ENCODE assay signal across 26 cellular contexts in the genomic region with DNA sequence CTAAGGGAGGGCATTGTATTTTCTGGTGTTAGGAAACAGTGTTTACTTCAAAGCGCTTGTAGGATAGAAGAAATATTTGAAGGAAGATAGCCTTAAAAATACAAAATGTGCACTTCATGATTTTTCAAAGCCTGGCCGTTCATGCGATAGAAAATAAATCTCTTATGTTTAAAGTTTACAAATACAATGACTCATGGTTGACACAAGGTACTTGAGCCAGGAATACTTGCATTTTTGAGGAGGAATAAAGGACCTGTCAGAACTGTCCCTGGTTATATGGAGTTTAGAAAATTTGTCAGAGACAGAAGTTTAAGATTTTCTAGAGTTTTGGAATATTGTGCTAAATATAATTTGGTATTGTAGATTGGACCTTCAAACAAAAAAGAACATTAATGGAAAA.
"Had no signal": no experiment of that assay in that cellular context is flagged by ENCODE, and none has a peak within 500 bp of the region (broad histone marks: within the 10 kb centered on the region; RNA-seq: fewer than 3 reads in every experiment).

No MANE protein-coding gene starts in this region.

- H3K9me3 ChIP-seq: ascending aorta, Peyer's patch had no signal

- H3K36me3 ChIP-seq: ascending aorta, brain microvascular endothelial cell, Peyer's patch had no signal

- ATAC-seq: activated CD8-positive, alpha-beta memory T cell treated with anti-CD3 and anti-CD28 coated beads, Interleukin-2, amount 10 ng/mL, durations not matched to agents 7 days and 5 days; activated naive CD4-positive, alpha-beta T cell treated with anti-CD3 and anti-CD28 coated beads, Interleukin-2, amount 50 U/mL, for 72 hours; activated naive CD8-positive, alpha-beta T cell treated with anti-CD3 and anti-CD28 coated beads, Interleukin-2, amount 50 U/mL, for 24 hours; activated T-cell treated with anti-CD3 and anti-CD28 coated beads, Interleukin-2, amount 50 U/mL, for 4 hours had no signal

- H3K27ac ChIP-seq: ascending aorta, brain microvascular endothelial cell, Peyer's patch had no signal

- H3K27me3 ChIP-seq: ascending aorta, brain microvascular endothelial cell, Peyer's patch had no signal

- H3K4me1 ChIP-seq: ascending aorta, Peyer's patch had no signal

- DNase-seq: activated B cell treated with CpG ODN at 0.5 μM for 24 hours; activated CD4-positive, alpha-beta T cell treated with anti-CD3 and anti-CD28 coated beads for 1 hour; activated CD4-positive, alpha-beta T cell treated with anti-CD3 and anti-CD28 coated beads, Interleukin-2, amount 10 ng/mL, durations not matched to agents 24 days and 14 days; activated CD4-positive, alpha-beta T cell treated with anti-CD3 and anti-CD28 coated beads, Interleukin-2, amount 50 U/mL, for 48 hours; activated CD8-positive, alpha-beta memory T cell treated with anti-CD3 and anti-CD28 coated beads, Interleukin-2, amount 10 ng/mL, durations not matched to agents 7 days and 5 days; activated effector memory CD4-positive, alpha-beta T cell treated with anti-CD3 and anti-CD28 coated beads, Interleukin-2, amount 50 U/mL, for 16 hours; activated naive CD4-positive, alpha-beta T cell treated with Interleukin-2 at 50 U/mL for 16 hours; activated naive CD8-positive, alpha-beta T cell treated with anti-CD3 and anti-CD28 coated beads, Interleukin-2, amount 50 U/mL, for 24 hours; activated T-cell treated with anti-CD3 and anti-CD28 coated beads, Interleukin-2, amount 50 U/mL, for 4 hours; amniotic stem cell; brain microvascular endothelial cell; central memory CD4-positive, alpha-beta T cell; Karpas-422; NCI-H1092; NCI-H1417; NCI-H1930; NCI-H2171; NCI-H2227 treated with DMSO at 0.1 percent for 48 hours; NCI-H510A; NCI-H526 treated with DMSO at 0.1 percent for 48 hours; NCI-H82; OCI-M1; Peyer's patch; T-helper 9 cell had no signal

- H3K4me3 ChIP-seq: ascending aorta, Peyer's patch had no signal
